1 cellular context compared by ENCODE assay signal in the genomic region with DNA sequence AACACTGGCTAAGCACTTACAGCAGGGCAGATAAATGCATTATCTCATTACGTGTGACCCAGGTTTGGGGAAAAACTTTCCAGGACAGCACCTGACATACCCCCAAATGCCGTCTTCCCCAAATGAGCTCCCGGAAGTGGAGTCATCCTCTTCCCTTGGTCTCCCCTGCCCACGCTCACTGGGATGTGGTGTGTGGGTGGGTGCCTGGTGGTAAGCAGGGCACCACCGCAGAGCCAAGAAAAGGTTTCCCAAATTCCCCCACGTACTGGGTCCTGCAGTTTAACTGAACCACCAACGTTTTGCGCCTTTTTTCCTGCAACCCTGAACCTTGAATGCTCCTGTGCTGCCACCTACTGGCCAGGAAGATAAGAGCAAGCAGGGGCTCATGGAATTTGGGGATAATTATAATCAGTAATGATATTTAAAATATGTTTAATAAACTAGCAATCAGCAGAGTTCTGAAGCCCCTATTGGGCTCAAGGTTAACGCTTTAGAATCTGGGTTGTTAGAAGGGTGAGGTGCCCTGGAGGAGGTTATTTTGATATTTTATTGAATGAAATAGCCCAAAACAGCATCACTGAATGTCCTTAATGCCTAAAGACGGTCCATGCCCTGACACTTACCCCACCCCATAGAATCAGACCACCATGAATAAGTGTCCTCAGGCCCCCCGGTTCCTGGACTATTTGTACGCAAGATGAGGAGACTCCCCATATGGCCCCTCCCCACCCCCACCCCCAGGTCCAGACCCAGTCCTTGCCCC.
A peak's percentile ranks its signal among the peaks of the same experiment; 100 is the strongest.
TF ChIP-seq lines count a peak whose summit lies in the region.

No MANE protein-coding gene starts in this region.

TF ChIP-seq in SK-N-SH, 30 proteins besides CTCF, POLR2A, EP300 and RAD21 (continued from another document):
- TF ChIP-seq, protein P1, sequence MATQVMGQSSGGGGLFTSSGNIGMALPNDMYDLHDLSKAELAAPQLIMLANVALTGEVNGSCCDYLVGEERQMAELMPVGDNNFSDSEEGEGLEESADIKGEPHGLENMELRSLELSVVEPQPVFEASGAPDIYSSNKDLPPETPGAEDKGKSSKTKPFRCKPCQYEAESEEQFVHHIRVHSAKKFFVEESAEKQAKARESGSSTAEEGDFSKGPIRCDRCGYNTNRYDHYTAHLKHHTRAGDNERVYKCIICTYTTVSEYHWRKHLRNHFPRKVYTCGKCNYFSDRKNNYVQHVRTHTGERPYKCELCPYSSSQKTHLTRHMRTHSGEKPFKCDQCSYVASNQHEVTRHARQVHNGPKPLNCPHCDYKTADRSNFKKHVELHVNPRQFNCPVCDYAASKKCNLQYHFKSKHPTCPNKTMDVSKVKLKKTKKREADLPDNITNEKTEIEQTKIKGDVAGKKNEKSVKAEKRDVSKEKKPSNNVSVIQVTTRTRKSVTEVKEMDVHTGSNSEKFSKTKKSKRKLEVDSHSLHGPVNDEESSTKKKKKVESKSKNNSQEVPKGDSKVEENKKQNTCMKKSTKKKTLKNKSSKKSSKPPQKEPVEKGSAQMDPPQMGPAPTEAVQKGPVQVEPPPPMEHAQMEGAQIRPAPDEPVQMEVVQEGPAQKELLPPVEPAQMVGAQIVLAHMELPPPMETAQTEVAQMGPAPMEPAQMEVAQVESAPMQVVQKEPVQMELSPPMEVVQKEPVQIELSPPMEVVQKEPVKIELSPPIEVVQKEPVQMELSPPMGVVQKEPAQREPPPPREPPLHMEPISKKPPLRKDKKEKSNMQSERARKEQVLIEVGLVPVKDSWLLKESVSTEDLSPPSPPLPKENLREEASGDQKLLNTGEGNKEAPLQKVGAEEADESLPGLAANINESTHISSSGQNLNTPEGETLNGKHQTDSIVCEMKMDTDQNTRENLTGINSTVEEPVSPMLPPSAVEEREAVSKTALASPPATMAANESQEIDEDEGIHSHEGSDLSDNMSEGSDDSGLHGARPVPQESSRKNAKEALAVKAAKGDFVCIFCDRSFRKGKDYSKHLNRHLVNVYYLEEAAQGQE (IDR thresholded peaks at IDR 0.05; ENCODE audit: low read depth, low read length): 0 out of 2 replicates have a peak, but pooled peaks have one; percentile 17
- TF ChIP-seq, protein P2, sequence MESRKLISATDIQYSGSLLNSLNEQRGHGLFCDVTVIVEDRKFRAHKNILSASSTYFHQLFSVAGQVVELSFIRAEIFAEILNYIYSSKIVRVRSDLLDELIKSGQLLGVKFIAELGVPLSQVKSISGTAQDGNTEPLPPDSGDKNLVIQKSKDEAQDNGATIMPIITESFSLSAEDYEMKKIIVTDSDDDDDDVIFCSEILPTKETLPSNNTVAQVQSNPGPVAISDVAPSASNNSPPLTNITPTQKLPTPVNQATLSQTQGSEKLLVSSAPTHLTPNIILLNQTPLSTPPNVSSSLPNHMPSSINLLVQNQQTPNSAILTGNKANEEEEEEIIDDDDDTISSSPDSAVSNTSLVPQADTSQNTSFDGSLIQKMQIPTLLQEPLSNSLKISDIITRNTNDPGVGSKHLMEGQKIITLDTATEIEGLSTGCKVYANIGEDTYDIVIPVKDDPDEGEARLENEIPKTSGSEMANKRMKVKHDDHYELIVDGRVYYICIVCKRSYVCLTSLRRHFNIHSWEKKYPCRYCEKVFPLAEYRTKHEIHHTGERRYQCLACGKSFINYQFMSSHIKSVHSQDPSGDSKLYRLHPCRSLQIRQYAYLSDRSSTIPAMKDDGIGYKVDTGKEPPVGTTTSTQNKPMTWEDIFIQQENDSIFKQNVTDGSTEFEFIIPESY (IDR thresholded peaks at IDR 0.05; ENCODE audit: borderline replicate concordance, low read depth): no peak
- TF ChIP-seq CHD2 (IDR thresholded peaks at IDR 0.05; ENCODE audit: low read length, partially characterized antibody): peak; percentile 72
- TF ChIP-seq, protein P3, sequence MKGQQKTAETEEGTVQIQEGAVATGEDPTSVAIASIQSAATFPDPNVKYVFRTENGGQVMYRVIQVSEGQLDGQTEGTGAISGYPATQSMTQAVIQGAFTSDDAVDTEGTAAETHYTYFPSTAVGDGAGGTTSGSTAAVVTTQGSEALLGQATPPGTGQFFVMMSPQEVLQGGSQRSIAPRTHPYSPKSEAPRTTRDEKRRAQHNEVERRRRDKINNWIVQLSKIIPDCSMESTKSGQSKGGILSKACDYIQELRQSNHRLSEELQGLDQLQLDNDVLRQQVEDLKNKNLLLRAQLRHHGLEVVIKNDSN (IDR thresholded peaks at IDR 0.05; ENCODE audit: borderline replicate concordance, low read depth): no peak
- no peak for TF ChIP-seq TEAD4 (IDR thresholded peaks at IDR 0.05; ENCODE audit: borderline replicate concordance, insufficient read depth)
- no peak for TF ChIP-seq JUND (IDR thresholded peaks at IDR 0.05)
- TF ChIP-seq SIN3A (IDR thresholded peaks at IDR 0.05; ENCODE audit: borderline replicate concordance, low read depth, low read length): no peak
- TF ChIP-seq EZH2phosphoT487 (IDR thresholded peaks at IDR 0.05; ENCODE audit: borderline replicate concordance, low read depth): no peak
- TF ChIP-seq GATA2 (CRISPR knock-in tag; IDR thresholded peaks at IDR 0.05): no peak
- no peak for TF ChIP-seq GABPA (IDR thresholded peaks at IDR 0.05; ENCODE audit: low read depth)
- no peak for TF ChIP-seq FOXM1 (IDR thresholded peaks at IDR 0.05; ENCODE audit: low read depth)
- peak; percentile 8; the same call in 1 of the 2 replicates for TF ChIP-seq ELF1 (IDR thresholded peaks at IDR 0.05)
- TF ChIP-seq NRF1 (IDR thresholded peaks at IDR 0.05; ENCODE audit: low read depth, low read length): no peak
- TF ChIP-seq, protein P4, sequence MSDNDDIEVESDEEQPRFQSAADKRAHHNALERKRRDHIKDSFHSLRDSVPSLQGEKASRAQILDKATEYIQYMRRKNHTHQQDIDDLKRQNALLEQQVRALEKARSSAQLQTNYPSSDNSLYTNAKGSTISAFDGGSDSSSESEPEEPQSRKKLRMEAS (IDR thresholded peaks at IDR 0.05; ENCODE audit: low read depth): no peak
- TF ChIP-seq, protein P5, sequence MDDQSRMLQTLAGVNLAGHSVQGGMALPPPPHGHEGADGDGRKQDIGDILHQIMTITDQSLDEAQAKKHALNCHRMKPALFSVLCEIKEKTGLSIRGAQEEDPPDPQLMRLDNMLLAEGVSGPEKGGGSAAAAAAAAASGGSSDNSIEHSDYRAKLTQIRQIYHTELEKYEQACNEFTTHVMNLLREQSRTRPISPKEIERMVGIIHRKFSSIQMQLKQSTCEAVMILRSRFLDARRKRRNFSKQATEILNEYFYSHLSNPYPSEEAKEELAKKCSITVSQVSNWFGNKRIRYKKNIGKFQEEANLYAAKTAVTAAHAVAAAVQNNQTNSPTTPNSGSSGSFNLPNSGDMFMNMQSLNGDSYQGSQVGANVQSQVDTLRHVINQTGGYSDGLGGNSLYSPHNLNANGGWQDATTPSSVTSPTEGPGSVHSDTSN (IDR thresholded peaks at IDR 0.05): no peak
- no peak for TF ChIP-seq RXRA (IDR thresholded peaks at IDR 0.05; ENCODE audit: borderline replicate concordance, low read depth)
- no peak for TF ChIP-seq NFIC (IDR thresholded peaks at IDR 0.05; ENCODE audit: borderline replicate concordance)
- TF ChIP-seq YY1 (IDR thresholded peaks at IDR 0.05; ENCODE audit: low read depth): no peak
- TF ChIP-seq RCOR1 (IDR thresholded peaks at IDR 0.05; ENCODE audit: low read length): peak; percentile 48; the same call in 1 of the 2 replicates
- no peak for TF ChIP-seq MEF2A (IDR thresholded peaks at IDR 0.05; ENCODE audit: borderline replicate concordance, low read depth)
- TF ChIP-seq MXI1 (IDR thresholded peaks at IDR 0.05; ENCODE audit: low read depth, low read length): no peak
